21 cellular contexts compared by ENCODE assay signal in genomic region chr6:4698901-4699659, GRCh38.
DNase-seq lines count a peak whose midpoint lies in the region; ATAC-seq and TF ChIP-seq lines count a peak whose summit lies in the region.
"Had no signal": no experiment of that assay in that cellular context is flagged by ENCODE, and none has a peak within 500 bp of the region (broad histone marks: within the 10 kb centered on the region; RNA-seq: fewer than 3 reads in every experiment).

No MANE protein-coding gene starts in this region.

- H3K4me1 Mint-ChIP-seq in glutamatergic neuron (ENCODE audit: low read depth, unreplicated experiment) = no peaks in the 10 kb centered on the region
- H3K4me1 Mint-ChIP-seq: activated B cell treated with CpG ODN at 0.5 μM for 24 hours; CD4-positive, alpha-beta memory T cell; naive thymus-derived CD4-positive, alpha-beta T cell had no signal

- H3K36me3 Mint-ChIP-seq in glutamatergic neuron (ENCODE audit: unreplicated experiment) = peaks cover 6% of the 10 kb centered on the region
- H3K36me3 Mint-ChIP-seq: activated CD4-positive, alpha-beta memory T cell treated with anti-CD3 and anti-CD28 coated beads for 36 hours; CD4-positive, alpha-beta memory T cell; naive thymus-derived CD4-positive, alpha-beta T cell had no signal

- TF ChIP-seq POLR2A in lower leg skin (IDR thresholded peaks at IDR 0.05) = no peak

- H3K4me3 ChIP-seq in AG10803 (ENCODE audit: low read length) = no peak overlapping the region
- no peak overlapping the region for H3K4me3 ChIP-seq in astrocyte of the spinal cord (ENCODE audit: low read depth, low read length)
- H3K4me3 ChIP-seq in lower leg skin (ENCODE audit: low read depth, poor library complexity, severe bottlenecking) = no peak overlapping the region
- H3K4me3 ChIP-seq: dorsolateral prefrontal cortex, suprapubic skin had no signal

- peak; percentile 63 for DNase-seq in AG10803 (ENCODE audit: low read depth)
- DNase-seq in NCI-H1105 (lab: John Stamatoyannopoulos, UW) = peak; percentile 93
- peak; percentile 21 for DNase-seq in NCI-H345 treated with DMSO at 0.1 percent for 48 hours (lab: John Stamatoyannopoulos, UW; ENCODE audit: unreplicated experiment)
- peak; percentile 15 for DNase-seq in astrocyte of the spinal cord (ENCODE audit: low read depth, low spot score)
- DNase-seq in lower leg skin (ENCODE audit: low spot score in 2 of 2) = no peak
- no peak for DNase-seq in glutamatergic neuron
- DNase-seq: activated B cell treated with CpG ODN at 0.5 μM for 24 hours; activated CD4-positive, alpha-beta memory T cell treated with anti-CD3 and anti-CD28 coated beads for 36 hours; activated gamma-delta T cell treated with Interleukin-2 at 50 U/mL for 16 hours; activated T-cell treated with anti-CD3 and anti-CD28 coated beads for 4 hours; CD4-positive, alpha-beta memory T cell; central memory CD4-positive, alpha-beta T cell; dorsolateral prefrontal cortex; foreskin melanocyte; naive thymus-derived CD4-positive, alpha-beta T cell; right cardiac atrium; T-helper 9 cell had no signal

- no peak overlapping the region for H3K4me3 Mint-ChIP-seq in glutamatergic neuron (ENCODE audit: unreplicated experiment)
- H3K4me3 Mint-ChIP-seq: activated B cell treated with CpG ODN at 0.5 μM for 24 hours; activated CD4-positive, alpha-beta memory T cell treated with anti-CD3 and anti-CD28 coated beads for 36 hours; CD4-positive, alpha-beta memory T cell; naive thymus-derived CD4-positive, alpha-beta T cell had no signal

- no peak for TF ChIP-seq CTCF in AG10803 (conservative IDR thresholded peaks at IDR 0.05; ENCODE audit: low read length)
- TF ChIP-seq CTCF in astrocyte of the spinal cord (IDR thresholded peaks at IDR 0.05; ENCODE audit: low read depth, low read length) = no peak
- TF ChIP-seq CTCF in lower leg skin (IDR thresholded peaks at IDR 0.05) = no peak
- TF ChIP-seq CTCF in glutamatergic neuron (IDR thresholded peaks at IDR 0.05; ENCODE audit: partially characterized antibody, unreplicated experiment) = no peak

- peaks cover 4% of the 10 kb centered on the region for H3K27me3 Mint-ChIP-seq in glutamatergic neuron (ENCODE audit: unreplicated experiment)

- intact Hi-C loops in lower leg skin (cut with DNase I; ENCODE audit: low total_unique reads) = no loop called here

- 66 to 70% methylated on average over 3 of the region's 3 CpGs for WGBS in lower leg skin, 2 donors

- ATAC-seq in HG02884 (IDR thresholded peaks at IDR 0.05; ENCODE audit: unreplicated experiment) = no peak
- no peak for ATAC-seq in HG02840 (IDR thresholded peaks at IDR 0.05; ENCODE audit: low FRiP score, unreplicated experiment)
- ATAC-seq: naive thymus-derived CD4-positive, alpha-beta T cell; right cardiac atrium; SK-N-SH treated with all-trans-retinoic acid at 6 μM for 48 hours had no signal

- H3K27ac Mint-ChIP-seq in glutamatergic neuron (ENCODE audit: unreplicated experiment) = no peak overlapping the region
- H3K27ac Mint-ChIP-seq: activated B cell treated with CpG ODN at 0.5 μM for 24 hours; activated CD4-positive, alpha-beta memory T cell treated with anti-CD3 and anti-CD28 coated beads for 36 hours; CD4-positive, alpha-beta memory T cell; naive thymus-derived CD4-positive, alpha-beta T cell had no signal

- in situ Hi-C loops in astrocyte of the spinal cord (cut with HindIII; ENCODE audit: low sequenced_read_pairs) = no loop called here

- no peaks in the 10 kb centered on the region for H3K9me3 Mint-ChIP-seq in glutamatergic neuron (ENCODE audit: unreplicated experiment)
- H3K9me3 Mint-ChIP-seq: activated B cell treated with CpG ODN at 0.5 μM for 24 hours; activated CD4-positive, alpha-beta memory T cell treated with anti-CD3 and anti-CD28 coated beads for 36 hours had no signal

Comparison
In these comparisons a context has a peak if more than half of its experiments do, and no peak if none do; other contexts are left out.
1. DNase-seq: peak in AG10803 (single experiment), NCI-H1105 (single experiment), NCI-H345 treated with DMSO at 0.1 percent for 48 hours (single experiment) and astrocyte of the spinal cord (single experiment); none in lower leg skin (0 of 2) and glutamatergic neuron (single experiment).